ENCODE assay signal across 8 cellular contexts in the genomic region with DNA sequence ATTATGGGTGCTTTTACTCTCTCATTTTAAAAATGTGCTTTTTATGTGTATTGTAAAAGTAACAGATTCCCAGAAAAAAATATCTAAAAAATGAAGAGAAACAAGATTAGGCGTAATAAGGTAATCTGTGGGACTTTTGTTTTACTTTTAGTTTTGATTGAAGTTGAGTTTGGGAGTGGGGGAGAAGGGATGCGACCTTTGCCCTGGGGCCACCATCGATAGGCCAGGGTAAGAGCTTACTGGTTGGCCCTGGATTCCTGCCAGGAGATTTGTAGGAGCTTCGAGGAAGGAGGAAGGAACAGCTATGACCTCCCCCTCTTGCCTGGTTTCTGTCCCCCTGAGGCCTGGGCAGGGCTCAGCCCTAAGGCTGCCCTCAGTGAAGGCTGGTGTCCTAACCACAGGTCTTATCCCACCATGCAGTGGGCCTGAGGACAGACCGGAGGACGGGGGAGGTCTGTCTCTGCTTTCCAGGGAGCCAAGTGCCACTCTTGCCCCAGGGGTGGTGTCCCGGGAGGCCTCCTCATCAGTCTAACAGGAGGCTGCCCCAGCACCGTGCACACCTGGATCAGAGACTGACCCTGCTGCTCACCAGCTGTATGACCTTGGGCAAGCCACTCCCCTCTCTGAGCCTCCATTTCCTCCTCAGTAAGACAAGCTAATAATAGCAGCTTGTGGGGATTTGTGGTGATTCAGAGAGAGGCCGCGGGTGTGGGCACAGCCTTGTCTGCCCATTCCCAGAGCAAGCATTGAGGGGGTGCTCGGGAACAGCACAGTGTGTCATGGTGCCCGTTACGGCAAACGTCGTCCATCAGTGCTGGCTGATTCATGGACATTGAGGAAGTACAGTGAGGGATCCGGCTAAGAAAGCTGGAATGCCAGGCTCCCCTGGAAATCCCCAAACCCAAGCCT. TPM values are rescaled to one million over a fixed set of nuclear protein-coding genes. Genes with fewer than 3 reads are reported as not detected.
DNase-seq lines count a peak whose midpoint lies in the region; ATAC-seq and TF ChIP-seq lines count a peak whose summit lies in the region.

No MANE protein-coding gene starts in this region.

- no peak for ATAC-seq in activated CD4-positive, alpha-beta T cell treated with anti-CD3 and anti-CD28 coated beads for 36 hours

- H3K4me1 ChIP-seq in SJSA1 (replicated peaks), result peaks cover 47% of the 10 kb centered on the region

- intact Hi-C loops in activated CD4-positive, alpha-beta T cell treated with anti-CD3 and anti-CD28 coated beads for 36 hours (cut with DNase I, micrococcal nuclease), result no loop called here

- no peak overlapping the region for H3K27ac Mint-ChIP-seq in activated CD4-positive, alpha-beta T cell treated with anti-CD3 and anti-CD28 coated beads for 36 hours

- peak; percentile 70 for DNase-seq in GM03348 (ENCODE audit: low spot score)
- DNase-seq in SJSA1 (ENCODE audit: low read depth in 1 of 2, low spot score in 2 of 2), result peak; percentile 89 to 93
- peak; percentile 83 for DNase-seq in fibroblast of villous mesenchyme (ENCODE audit: low read depth)
- DNase-seq in retinal pigment epithelial cell (ENCODE audit: low read depth), result peak; percentile 87
- DNase-seq in activated CD4-positive, alpha-beta T cell treated with anti-CD3 and anti-CD28 coated beads for 36 hours, result no peak
- no peak for DNase-seq in activated CD4-positive, alpha-beta T cell treated with anti-CD3 and anti-CD28 coated beads, Interleukin-2, amount 50 U/mL, for 1 hour
- DNase-seq in medulla oblongata (ENCODE audit: extremely low spot score), result no peak
- DNase-seq in NCI-H128 (lab: John Stamatoyannopoulos, UW; ENCODE audit: unreplicated experiment), result no peak

- no peaks in the 10 kb centered on the region for H3K27me3 ChIP-seq in SJSA1 (replicated peaks)

- no peak overlapping the region for H3K4me3 ChIP-seq in SJSA1
- no peak overlapping the region for H3K4me3 ChIP-seq in fibroblast of villous mesenchyme (ENCODE audit: low read depth, low read length)
- H3K4me3 ChIP-seq in retinal pigment epithelial cell (ENCODE audit: low read length), result no peak overlapping the region

- H3K27ac ChIP-seq in SJSA1, result peak overlapping the region; percentile 82

- no peaks in the 10 kb centered on the region for H3K27me3 Mint-ChIP-seq in activated CD4-positive, alpha-beta T cell treated with anti-CD3 and anti-CD28 coated beads for 36 hours

- POLR2A ChIA-PET in activated CD4-positive, alpha-beta T cell treated with anti-CD3 and anti-CD28 coated beads for 36 hours (lab: Charles Lee), result no interaction called here

- H3K36me3 ChIP-seq in SJSA1, result peaks cover 21% of the 10 kb centered on the region

- no peaks in the 10 kb centered on the region for H3K9me3 Mint-ChIP-seq in activated CD4-positive, alpha-beta T cell treated with anti-CD3 and anti-CD28 coated beads for 36 hours (ENCODE audit: low read depth)

- no peaks in the 10 kb centered on the region for H3K9me3 ChIP-seq in SJSA1 (replicated peaks)

- CTCF ChIA-PET in activated CD4-positive, alpha-beta T cell treated with anti-CD3 and anti-CD28 coated beads for 36 hours (lab: Charles Lee), result no interaction called here

- H3K4me3 Mint-ChIP-seq in activated CD4-positive, alpha-beta T cell treated with anti-CD3 and anti-CD28 coated beads for 36 hours, result no peak overlapping the region

- no peak for TF ChIP-seq CTCF in fibroblast of villous mesenchyme (IDR thresholded peaks at IDR 0.05; ENCODE audit: insufficient read depth, low read depth, low read length)
- TF ChIP-seq CTCF in retinal pigment epithelial cell (conservative IDR thresholded peaks at IDR 0.05; ENCODE audit: low read depth, low read length), result no peak

- no peaks in the 10 kb centered on the region for H3K4me1 Mint-ChIP-seq in activated CD4-positive, alpha-beta T cell treated with anti-CD3 and anti-CD28 coated beads for 36 hours

- H3K36me3 Mint-ChIP-seq in activated CD4-positive, alpha-beta T cell treated with anti-CD3 and anti-CD28 coated beads for 36 hours (ENCODE audit: low read depth), result no peaks in the 10 kb centered on the region

RNA-seq across cellular contexts. Expression of a gene that starts 21.2 kb away (rescaled TPM):
- 32.2 and 34.9 TPM in 2 replicates for total RNA-seq in SJSA1 (2014; rRNA removed; shearing (Covaris generic))
- total RNA-seq in fibroblast of villous mesenchyme, result 1,041 and 2,020 TPM in 2 replicates
- under 1 TPM; 0.04 to 0.09 TPM for total RNA-seq in activated CD4-positive, alpha-beta T cell treated with anti-CD3 and anti-CD28 coated beads for 36 hours

Comparison
In these comparisons a context has a peak if more than half of its experiments do, and no peak if none do; other contexts are left out.
1. DNase-seq: peak in GM03348 (single experiment), SJSA1 (2 of 2), fibroblast of villous mesenchyme (single experiment) and retinal pigment epithelial cell (single experiment); none in activated CD4-positive, alpha-beta T cell treated with anti-CD3 and anti-CD28 coated beads for 36 hours (single experiment), activated CD4-positive, alpha-beta T cell treated with anti-CD3 and anti-CD28 coated beads, Interleukin-2, amount 50 U/mL, for 1 hour (single experiment), medulla oblongata (single experiment) and NCI-H128 (single experiment).
2. RNA of a gene that starts 21.2 kb away (total RNA-seq): 1,041 to 2,020 TPM in fibroblast of villous mesenchyme; 32.2 to 34.9 TPM in SJSA1 and 0.04 to 0.09 TPM in activated CD4-positive, alpha-beta T cell treated with anti-CD3 and anti-CD28 coated beads for 36 hours; every median in the first group is over 10 times any median in the second.